ENCODE assay signal across 9 cellular contexts in the genomic region with DNA sequence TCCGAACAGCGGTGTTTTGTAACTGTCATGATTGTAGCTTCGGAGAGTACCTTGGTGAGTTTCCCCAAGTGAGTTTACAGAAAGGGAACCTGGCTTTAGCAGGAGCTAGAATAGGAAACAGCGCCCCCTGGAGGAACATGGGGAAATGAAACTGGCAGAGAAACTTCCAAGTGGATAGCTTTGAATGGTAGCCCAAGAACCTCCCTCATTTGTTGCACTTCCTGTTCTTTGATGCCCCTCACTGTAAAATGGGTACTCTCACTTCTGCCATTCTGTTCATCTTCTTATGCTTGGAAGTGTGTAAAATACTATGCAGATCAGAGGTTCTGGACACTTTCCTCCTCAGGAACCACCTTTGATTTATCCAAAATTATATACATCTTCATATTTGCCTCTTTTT. TPM values are rescaled to one million over a fixed set of nuclear protein-coding genes. Genes with fewer than 3 reads are reported as not detected.
DNase-seq lines count a peak whose midpoint lies in the region; ATAC-seq and TF ChIP-seq lines count a peak whose summit lies in the region.
"Had no signal": no experiment of that assay in that cellular context is flagged by ENCODE, and none has a peak within 500 bp of the region (broad histone marks: within the 10 kb centered on the region; RNA-seq: fewer than 3 reads in every experiment).

No MANE protein-coding gene starts in this region.

- H3K27me3 Mint-ChIP-seq in CD14-positive monocyte (ENCODE audit: low read depth in 3 of 3) (peaks cover 0 to 3% (median 2%) of the 10 kb centered on the region in 3 donors), type B pancreatic cell (no peaks in the 10 kb centered on the region)
- H3K27me3 Mint-ChIP-seq in activated T-helper 17 cell treated with anti-CD3 and anti-CD28 coated beads, Interleukin-2, amount 50 U/mL, for 72 hours, result peaks cover 7% of the 10 kb centered on the region

- H3K9me3 Mint-ChIP-seq in CD14-positive monocyte, result no peaks in the 10 kb centered on the region
- no peaks in the 10 kb centered on the region for H3K9me3 Mint-ChIP-seq in activated T-helper 17 cell treated with anti-CD3 and anti-CD28 coated beads, Interleukin-2, amount 50 U/mL, for 72 hours
- no peaks in the 10 kb centered on the region for H3K9me3 Mint-ChIP-seq in type B pancreatic cell
- H3K9me3 Mint-ChIP-seq: IgD-negative memory B cell had no signal

- H3K36me3 Mint-ChIP-seq in CD14-positive monocyte (no peaks in the 10 kb centered on the region), type B pancreatic cell (no peaks in the 10 kb centered on the region)
- H3K36me3 Mint-ChIP-seq in activated T-helper 17 cell treated with anti-CD3 and anti-CD28 coated beads, Interleukin-2, amount 50 U/mL, for 72 hours (ENCODE audit: low read depth), result no peaks in the 10 kb centered on the region

- H3K27me3 ChIP-seq in parathyroid adenoma (ENCODE audit: control insufficient read depth, insufficient read depth, low read length), result no peaks in the 10 kb centered on the region

- no peaks in the 10 kb centered on the region for H3K9me3 ChIP-seq in parathyroid adenoma (ENCODE audit: control insufficient read depth, low read length)

- H3K4me2 ChIP-seq in parathyroid adenoma (ENCODE audit: low read length), result no peak overlapping the region

- H3K4me3 Mint-ChIP-seq in CD14-positive monocyte (no peak overlapping the region), type B pancreatic cell (no peak overlapping the region)
- H3K4me3 Mint-ChIP-seq in activated T-helper 17 cell treated with anti-CD3 and anti-CD28 coated beads, Interleukin-2, amount 50 U/mL, for 72 hours, result no peak overlapping the region
- H3K4me3 Mint-ChIP-seq: IgD-negative memory B cell had no signal

- intact Hi-C loops in CD14-positive monocyte (cut with micrococcal nuclease), result no loop called here

- TF ChIP-seq CTCF in CD14-positive monocyte (IDR thresholded peaks at IDR 0.05), result peak; percentile 98
- TF ChIP-seq CTCF in parathyroid adenoma (IDR thresholded peaks at IDR 0.05), result peak; percentile 85
- TF ChIP-seq CTCF in type B pancreatic cell (conservative IDR thresholded peaks at IDR 0.05), result peak; percentile 92

- H3K4me3 ChIP-seq in parathyroid adenoma (ENCODE audit: low read depth, low read length), result no peak overlapping the region

- H3K79me2 ChIP-seq in parathyroid adenoma, result no peaks in the 10 kb centered on the region

- no peak overlapping the region for H3K9ac ChIP-seq in parathyroid adenoma

- peak overlapping the region; percentile 65 for H2AFZ ChIP-seq in parathyroid adenoma

- H3K4me1 Mint-ChIP-seq in CD14-positive monocyte (peaks cover 8% of the 10 kb centered on the region), type B pancreatic cell (ENCODE audit: unreplicated experiment) (no peaks in the 10 kb centered on the region)
- no peaks in the 10 kb centered on the region for H3K4me1 Mint-ChIP-seq in activated T-helper 17 cell treated with anti-CD3 and anti-CD28 coated beads, Interleukin-2, amount 50 U/mL, for 72 hours

- DNase-seq in CD14-positive monocyte (ENCODE audit: low spot score) (peak; percentile 66), Kasumi-1 (lab: John Stamatoyannopoulos, UW) (peak; percentile 85 to 95), SHP77 (lab: John Stamatoyannopoulos, UW) (peak; percentile 61 to 71), germinal center (ENCODE audit: low spot score) (peak; percentile 78), type B pancreatic cell (ENCODE audit: extremely low spot score, unreplicated experiment) (peak; percentile 79)

- H3K36me3 ChIP-seq in parathyroid adenoma (ENCODE audit: control insufficient read depth, insufficient read depth, low read length), result no peaks in the 10 kb centered on the region

- no peak overlapping the region for H3K27ac ChIP-seq in parathyroid adenoma

- ATAC-seq in GM19395 (IDR thresholded peaks at IDR 0.05; ENCODE audit: unreplicated experiment), result peak; percentile 86
- ATAC-seq in activated T-helper 17 cell treated with anti-CD3 and anti-CD28 coated beads, Interleukin-2, amount 50 U/mL, for 72 hours (replicated peaks), result peak; percentile 39

- H3K4me1 ChIP-seq in parathyroid adenoma, result no peaks in the 10 kb centered on the region

- H3K27ac Mint-ChIP-seq in CD14-positive monocyte (no peak overlapping the region), type B pancreatic cell (no peak overlapping the region)
- H3K27ac Mint-ChIP-seq in activated T-helper 17 cell treated with anti-CD3 and anti-CD28 coated beads, Interleukin-2, amount 50 U/mL, for 72 hours, result no peak overlapping the region

RNA-seq across cellular contexts. Expression of gene CHST10, which starts 36.2 kb away (rescaled TPM):
- under 1 TPM in 1 of 2 donors, not detected in 1; 0.54 TPM for polyA plus RNA-seq in CD14-positive monocyte
- total RNA-seq in activated T-helper 17 cell treated with anti-CD3 and anti-CD28 coated beads, Interleukin-2, amount 50 U/mL, for 72 hours, result 1 to 10 TPM; 3.3 to 9.9 TPM
- total RNA-seq in type B pancreatic cell (ENCODE audit: low replicate concordance), result 7.2 and 26.9 TPM in 2 replicates

RNA-seq across cellular contexts. Expression of gene LONRF2, which starts 58.9 kb away (rescaled TPM):
- polyA plus RNA-seq in CD14-positive monocyte, result not detected
- total RNA-seq in activated T-helper 17 cell treated with anti-CD3 and anti-CD28 coated beads, Interleukin-2, amount 50 U/mL, for 72 hours, result 1 to 10 TPM in 1 of 2 donors, under 1 TPM in 1; 0.16 to 1.1 TPM
- 4.5 and 8.9 TPM in 2 replicates for total RNA-seq in type B pancreatic cell (ENCODE audit: low replicate concordance)
- polyA plus RNA-seq: IgD-negative memory B cell had no signal
